ENCODE assay signal across 35 cellular contexts in the genomic region with DNA sequence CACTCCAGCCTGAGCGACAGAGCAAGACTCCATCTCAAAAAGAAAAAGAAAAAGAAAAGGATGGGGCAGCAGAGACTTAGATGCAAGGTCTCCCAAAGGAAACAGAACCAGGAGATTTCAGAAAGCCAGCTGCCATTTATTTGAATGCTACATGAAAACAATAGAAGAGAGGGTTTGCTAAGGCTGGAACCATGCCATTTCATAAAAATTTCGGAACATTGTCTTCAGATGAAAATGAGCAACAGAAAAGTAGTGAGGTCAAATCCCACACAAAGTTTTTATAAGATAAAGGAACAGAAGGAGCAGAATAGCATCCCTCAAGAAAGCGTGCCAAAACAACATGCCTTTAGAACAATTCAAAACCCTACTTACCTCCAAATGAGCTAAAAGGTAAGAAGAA.
DNase-seq lines count a peak whose midpoint lies in the region; ATAC-seq, FAIRE-seq and TF ChIP-seq lines count a peak whose summit lies in the region.
"Had no signal": no experiment of that assay in that cellular context is flagged by ENCODE, and none has a peak within 500 bp of the region (broad histone marks: within the 10 kb centered on the region; RNA-seq: fewer than 3 reads in every experiment).

No MANE protein-coding gene starts in this region.

- H3K4me3 ChIP-seq in GM23338 (no peak overlapping the region), astrocyte (ENCODE audit: insufficient read depth, low read depth, low read length) (no peak overlapping the region)
- H3K4me3 ChIP-seq: adrenal gland, gastroesophageal sphincter, lower lobe of right lung, MG63, psoas muscle had no signal

- CTCF ChIA-PET in activated CD4-positive, alpha-beta T cell treated with anti-CD3 and anti-CD28 coated beads for 36 hours (lab: Charles Lee) = interaction anchor here (1.9 kb wide), 1 partner anchor 185 kb away, joined by 6 read pairs; no protein-coding TSS in a partner anchor

- no peak overlapping the region for H3K27ac ChIP-seq in GM23338 (ENCODE audit: low read depth)
- H3K27ac ChIP-seq in astrocyte (ENCODE audit: low read depth, low read length) = no peak overlapping the region
- H3K27ac ChIP-seq: adrenal gland, brain microvascular endothelial cell, lower lobe of right lung, psoas muscle had no signal

- no peaks in the 10 kb centered on the region for H3K9me2 ChIP-seq in GM23338 (ENCODE audit: insufficient read depth)
- H3K9me2 ChIP-seq: SK-N-SH had no signal

- H4K20me1 ChIP-seq in GM23338 (replicated peaks; ENCODE audit: insufficient read depth) (no peaks in the 10 kb centered on the region), astrocyte (ENCODE audit: insufficient read depth, low read length) (peaks cover 5% of the 10 kb centered on the region)

- peaks cover 33% of the 10 kb centered on the region for H3K36me3 Mint-ChIP-seq in activated CD4-positive, alpha-beta T cell treated with anti-CD3 and anti-CD28 coated beads for 36 hours (ENCODE audit: low read depth)
- H3K36me3 Mint-ChIP-seq in GM23338 (ENCODE audit: low read depth) (no peaks in the 10 kb centered on the region), astrocyte (ENCODE audit: low read depth, unreplicated experiment) (peaks cover 11% of the 10 kb centered on the region), natural killer cell (no peaks in the 10 kb centered on the region)

- intact Hi-C loops in activated CD4-positive, alpha-beta T cell treated with anti-CD3 and anti-CD28 coated beads for 36 hours (cut with DNase I, micrococcal nuclease) = no loop called here
- intact Hi-C loops in natural killer cell (cut with micrococcal nuclease) = no loop called here

- no peak for DNase-seq in activated CD4-positive, alpha-beta T cell treated with anti-CD3 and anti-CD28 coated beads for 36 hours
- DNase-seq in activated CD4-positive, alpha-beta T cell treated with anti-CD3 and anti-CD28 coated beads for 48 hours = no peak
- no peak for DNase-seq in GM23338 (ENCODE audit: low spot score)
- no peak for DNase-seq in astrocyte (ENCODE audit: low read depth)
- peak; percentile 14 to 31 for DNase-seq in lung microvascular endothelial cell (ENCODE audit: low read depth in 2 of 2)
- DNase-seq in natural killer cell = no peak
- no peak for DNase-seq in D721Med (ENCODE audit: insufficient read length, low spot score)
- DNase-seq: 8988T; activated CD4-positive, CD25-positive, alpha-beta regulatory T cell treated with anti-CD3 and anti-CD28 coated beads, Interleukin-2, amount 50 U/mL, for 72 hours; activated CD8-positive, alpha-beta memory T cell treated with anti-CD3 and anti-CD28 coated beads for 24 hours; activated T-cell treated with anti-CD3 and anti-CD28 coated beads for 4 hours; adrenal gland; brain microvascular endothelial cell; CD4-positive, CD25-positive, alpha-beta regulatory T cell; H7; KBM-7; kidney glomerular epithelial cell; lower lobe of right lung; MG63; naive thymus-derived CD4-positive, alpha-beta T cell; NCI-H1105; NCI-H187; NCI-H526; NK-92 treated with Interleukin-12 subunit alpha and Interleukin-12 subunit beta, amount 100 ng/mL, for 24 hours; nucleus accumbens; psoas muscle; SK-N-SH; stimulated activated CD4-positive, alpha-beta T cell treated with anti-CD3 and anti-CD28 coated beads, Interleukin-4, amount 100 ng/mL, for 24 hours; substantia nigra had no signal

- FAIRE-seq in astrocyte (lab: Jason Lieb, UNC) = no peak
- FAIRE-seq in D721Med (lab: Jason Lieb, UNC) = no peak
- FAIRE-seq: HTR-8/SVneo had no signal

- no peaks in the 10 kb centered on the region for H3F3A ChIP-seq in GM23338 (replicated peaks; ENCODE audit: low read depth)

- H3K9me3 ChIP-seq in astrocyte (ENCODE audit: insufficient read depth, low read depth, low read length) = no peaks in the 10 kb centered on the region
- H3K9me3 ChIP-seq: adrenal gland, gastroesophageal sphincter, lower lobe of right lung, MG63, psoas muscle, SK-N-SH had no signal

- peaks cover 58% of the 10 kb centered on the region for H3K4me1 Mint-ChIP-seq in activated CD4-positive, alpha-beta T cell treated with anti-CD3 and anti-CD28 coated beads for 36 hours
- H3K4me1 Mint-ChIP-seq in GM23338 (peaks cover 32% of the 10 kb centered on the region), astrocyte (ENCODE audit: low read depth, unreplicated experiment) (peaks cover 46% of the 10 kb centered on the region), natural killer cell (peaks cover 10 to 11% of the 10 kb centered on the region in 2 donors)

- 0 out of 2 replicates have a peak, but pooled peaks cover 5% of the 10 kb centered on the region for H3K36me3 ChIP-seq in GM23338 (ENCODE audit: insufficient read depth)
- H3K36me3 ChIP-seq in astrocyte (ENCODE audit: insufficient read depth, low read length) = peaks cover 4% of the 10 kb centered on the region
- H3K36me3 ChIP-seq: adrenal gland, brain microvascular endothelial cell, gastroesophageal sphincter, lower lobe of right lung, MG63 had no signal

- POLR2A ChIA-PET in activated CD4-positive, alpha-beta T cell treated with anti-CD3 and anti-CD28 coated beads for 36 hours (lab: Charles Lee) = interaction anchor here (1.2 to 2.5 kb wide), 2 partner anchors 46 to 185 kb away, joined by 3 to 11 read pairs; no protein-coding TSS in a partner anchor

- H3K9ac ChIP-seq in astrocyte (ENCODE audit: low read length) = no peak overlapping the region

- no peaks in the 10 kb centered on the region for H3K27me3 Mint-ChIP-seq in activated CD4-positive, alpha-beta T cell treated with anti-CD3 and anti-CD28 coated beads for 36 hours
- H3K27me3 Mint-ChIP-seq in GM23338 (ENCODE audit: insufficient read depth, low read depth, poor library complexity) (peaks cover 11% of the 10 kb centered on the region), astrocyte (ENCODE audit: low read depth, unreplicated experiment) (no peaks in the 10 kb centered on the region), natural killer cell (ENCODE audit: low read depth in 2 of 2) (no peaks in the 10 kb centered on the region)
- H3K27me3 Mint-ChIP-seq: CD4-positive, CD25-positive, alpha-beta regulatory T cell; naive thymus-derived CD4-positive, alpha-beta T cell; type B pancreatic cell had no signal

- H3K4me3 Mint-ChIP-seq in activated CD4-positive, alpha-beta T cell treated with anti-CD3 and anti-CD28 coated beads for 36 hours = no peak overlapping the region
- H3K4me3 Mint-ChIP-seq in GM23338 = no peak overlapping the region
- no peak overlapping the region for H3K4me3 Mint-ChIP-seq in astrocyte (ENCODE audit: unreplicated experiment)
- H3K4me3 Mint-ChIP-seq in natural killer cell = no peak overlapping the region
- H3K4me3 Mint-ChIP-seq: CD4-positive, CD25-positive, alpha-beta regulatory T cell; naive thymus-derived CD4-positive, alpha-beta T cell; T-helper 1 cell treated with Interleukin-12 subunit alpha and Interleukin-12 subunit beta and Interleukin-4 antibody, amounts not matched to agents 30 μg/mL and 1 μg/mL, for 36 hours; type B pancreatic cell had no signal

- no peaks in the 10 kb centered on the region for H3K27me3 ChIP-seq in GM23338 (ENCODE audit: insufficient read depth)
- no peaks in the 10 kb centered on the region for H3K27me3 ChIP-seq in astrocyte (ENCODE audit: insufficient read depth, low read length)
- H3K27me3 ChIP-seq: adrenal gland, brain microvascular endothelial cell, gastroesophageal sphincter, MG63 had no signal

- H3K4me2 ChIP-seq in GM23338 (peak overlapping the region; percentile 1; the same call in 1 of the 2 replicates), astrocyte (ENCODE audit: low read length) (no peak overlapping the region)

- ATAC-seq in activated CD4-positive, alpha-beta T cell treated with anti-CD3 and anti-CD28 coated beads for 36 hours = no peak
- ATAC-seq in GM23338 (no peak), natural killer cell (no peak), GM19351 (IDR thresholded peaks at IDR 0.05; ENCODE audit: unreplicated experiment) (no peak)
- ATAC-seq: gastroesophageal sphincter; lower lobe of right lung; naive thymus-derived CD4-positive, alpha-beta T cell; psoas muscle; Right ventricle myocardium inferior had no signal

- H2AFZ ChIP-seq in GM23338 (no peak overlapping the region), astrocyte (ENCODE audit: low read depth, low read length) (no peak overlapping the region)

- peaks cover 3% of the 10 kb centered on the region for H3K9me3 Mint-ChIP-seq in activated CD4-positive, alpha-beta T cell treated with anti-CD3 and anti-CD28 coated beads for 36 hours (ENCODE audit: low read depth)
- no peaks in the 10 kb centered on the region for H3K9me3 Mint-ChIP-seq in GM23338
- no peaks in the 10 kb centered on the region for H3K9me3 Mint-ChIP-seq in astrocyte (ENCODE audit: unreplicated experiment)
- no peaks in the 10 kb centered on the region for H3K9me3 Mint-ChIP-seq in natural killer cell
- H3K9me3 Mint-ChIP-seq: T-helper 1 cell treated with Interleukin-12 subunit alpha and Interleukin-12 subunit beta and Interleukin-4 antibody, amounts not matched to agents 30 μg/mL and 1 μg/mL, for 36 hours; type B pancreatic cell had no signal

- TF ChIP-seq CTCF in GM23338 (conservative IDR thresholded peaks at IDR 0.05; ENCODE audit: low read depth in 2 of 2) (no peak), astrocyte (IDR thresholded peaks at IDR 0.05; ENCODE audit: insufficient read depth, low read depth, low read length) (no peak), natural killer cell (IDR thresholded peaks at IDR 0.05) (no peak), D721Med (IDR thresholded peaks at IDR 0.05; ENCODE audit: insufficient read depth, missing control alignments) (no peak)

- peaks cover 67% of the 10 kb centered on the region for H3K4me1 ChIP-seq in GM23338 (ENCODE audit: insufficient read depth)
- peaks cover 40% of the 10 kb centered on the region for H3K4me1 ChIP-seq in astrocyte (ENCODE audit: insufficient read depth, low read length)

- H3K27ac Mint-ChIP-seq in activated CD4-positive, alpha-beta T cell treated with anti-CD3 and anti-CD28 coated beads for 36 hours = peak overlapping the region; percentile 82
- H3K27ac Mint-ChIP-seq in GM23338 (peak overlapping the region; percentile 28), astrocyte (ENCODE audit: unreplicated experiment) (peak overlapping the region; percentile 23), natural killer cell (no peak overlapping the region)
- H3K27ac Mint-ChIP-seq: T-helper 1 cell treated with Interleukin-12 subunit alpha and Interleukin-12 subunit beta and Interleukin-4 antibody, amounts not matched to agents 30 μg/mL and 1 μg/mL, for 36 hours; type B pancreatic cell had no signal

- H3K79me2 ChIP-seq in GM23338 (replicated peaks; ENCODE audit: insufficient read depth) (no peaks in the 10 kb centered on the region), astrocyte (ENCODE audit: insufficient read depth, low read length) (peaks cover 17% of the 10 kb centered on the region)

TF ChIP-seq in GM23338, 12 proteins besides CTCF, POLR2A, EP300 and RAD21 (continues in another document):
- TF ChIP-seq ZNF331 (CRISPR knock-in tag; IDR thresholded peaks at IDR 0.05; ENCODE audit: low read depth) (no peak), EZH2phosphoT487 (IDR thresholded peaks at IDR 0.05; ENCODE audit: unreplicated experiment) (no peak)

Comparison
In these comparisons a context has a peak if more than half of its experiments do, and no peak if none do; other contexts are left out.
1. DNase-seq: peak in lung microvascular endothelial cell (2 of 2); none in activated CD4-positive, alpha-beta T cell treated with anti-CD3 and anti-CD28 coated beads for 36 hours (single experiment), activated CD4-positive, alpha-beta T cell treated with anti-CD3 and anti-CD28 coated beads for 48 hours (single experiment), GM23338 (single experiment), astrocyte (single experiment), natural killer cell (single experiment) and D721Med (single experiment).
2. H3K27ac Mint-ChIP-seq: peak in activated CD4-positive, alpha-beta T cell treated with anti-CD3 and anti-CD28 coated beads for 36 hours (single experiment), GM23338 (single experiment) and astrocyte (single experiment); none in natural killer cell (0 of 2).